ENCODE assay signal across 10 cellular contexts in the genomic region with DNA sequence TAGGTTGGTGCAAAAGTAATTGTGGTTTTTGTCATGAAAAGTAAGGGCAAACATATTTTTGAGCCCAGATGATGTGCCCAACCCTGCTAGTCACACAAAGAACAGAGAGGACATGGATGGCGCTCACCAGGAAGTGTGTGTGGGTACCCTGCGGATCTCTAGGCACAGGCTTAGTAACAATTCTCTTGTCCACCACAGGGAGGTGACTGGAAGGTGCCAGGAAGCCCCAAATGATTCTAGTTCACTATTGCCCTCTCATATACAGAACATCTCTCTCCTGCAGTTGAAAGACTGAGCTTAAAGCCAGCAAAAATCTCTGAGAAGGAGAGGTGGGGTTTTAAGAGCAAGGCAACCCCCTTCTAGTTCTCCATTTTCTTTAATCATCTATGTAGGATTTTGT.
DNase-seq lines count a peak whose midpoint lies in the region; ATAC-seq, FAIRE-seq and TF ChIP-seq lines count a peak whose summit lies in the region.
"Had no signal": no experiment of that assay in that cellular context is flagged by ENCODE, and none has a peak within 500 bp of the region (broad histone marks: within the 10 kb centered on the region; RNA-seq: fewer than 3 reads in every experiment).

No MANE protein-coding gene starts in this region.

- no peak overlapping the region for H2BK20ac ChIP-seq in IMR-90 (ENCODE audit: low read depth, low read length)

- H3K14ac ChIP-seq in IMR-90 (replicated peaks; ENCODE audit: low read depth, low read length) = no peak overlapping the region

- ATAC-seq in IMR-90 (ENCODE audit: low read depth) = no peak

- POLR2A ChIA-PET in IMR-90 (lab: Charles Lee; ENCODE audit: unreplicated experiment) = no interaction called here

- H3K4me3 ChIP-seq in DOHH2 (ENCODE audit: low read length) (no peak overlapping the region), IMR-90 (ENCODE audit: insufficient read depth, low read depth, low read length) (no peak overlapping the region), brain microvascular endothelial cell (ENCODE audit: low read depth, low read length) (no peak overlapping the region)

- no peak overlapping the region for H4K5ac ChIP-seq in IMR-90 (ENCODE audit: low read depth, low read length)

- no peak overlapping the region for H2BK15ac ChIP-seq in IMR-90 (ENCODE audit: low read depth, low read length)

- BruUV-seq in IMR-90 (replicated peaks; lab: Mats Ljungman, UMichigan) = no TSS peak

- H2AFZ ChIP-seq in IMR-90 (replicated peaks; ENCODE audit: low read length, poor library complexity) = no peak overlapping the region

- peaks cover 34% of the 10 kb centered on the region for H3K4me1 ChIP-seq in DOHH2 (ENCODE audit: control insufficient read depth, low read length)
- H3K4me1 ChIP-seq in IMR-90 (ENCODE audit: control insufficient read depth, insufficient read depth, low read length) = peaks cover 4% of the 10 kb centered on the region

- no peak overlapping the region for H2BK120ac ChIP-seq in IMR-90 (ENCODE audit: low read depth, low read length)

- H3K79me1 ChIP-seq in IMR-90 (ENCODE audit: low read depth in 1 of 2, low read length in 2 of 2) = peaks cover 0 to 3% of the 10 kb centered on the region in 2 experiments; a peak in 1 of 4 replicates

- peak overlapping the region; percentile 27; the same call in 1 of the 2 replicates for H2AK5ac ChIP-seq in IMR-90 (ENCODE audit: low read depth, low read length)

- dilution Hi-C loops in IMR-90 (cut with HindIII; ENCODE audit: low sequenced_read_pairs, unreplicated experiment) = no loop called here

- H3K9me1 ChIP-seq in IMR-90 (ENCODE audit: insufficient read depth, low read length) = 0 out of 2 replicates have a peak, but pooled peaks cover 2% of the 10 kb centered on the region

- H3K27ac ChIP-seq in DOHH2 (ENCODE audit: low read depth, low read length) (no peak overlapping the region), IMR-90 (ENCODE audit: insufficient read depth, low read length) (no peak overlapping the region), brain microvascular endothelial cell (no peak overlapping the region)

- no peak overlapping the region for H3K18ac ChIP-seq in IMR-90 (ENCODE audit: low read depth, low read length)

- TF ChIP-seq CTCF in DOHH2 (IDR thresholded peaks at IDR 0.05; ENCODE audit: low read depth, low read length, poor library complexity, severe bottlenecking) (peak; percentile 43), IMR-90 (conservative IDR thresholded peaks at IDR 0.05; ENCODE audit: low read depth, low read length) (no peak), brain microvascular endothelial cell (IDR thresholded peaks at IDR 0.05; ENCODE audit: low read depth, low read length, missing control alignments) (peak; percentile 23)

- TF ChIP-seq RAD21 in IMR-90 (IDR thresholded peaks at IDR 0.05; ENCODE audit: low read length) = no peak

- WGBS in IMR-90 (ENCODE audit: extremely low coverage in 2 of 2, insufficient read length in 1 of 2), 2 experiments = no CpG with 5 or more reads among the region's 2 CpGs

- no peaks in the 10 kb centered on the region for H3K9me2 ChIP-seq in DOHH2 (replicated peaks; ENCODE audit: control insufficient read depth, low read length)

- H3K23ac ChIP-seq in IMR-90 (ENCODE audit: low read depth, low read length) = no peak overlapping the region

- H3K27me3 ChIP-seq in DOHH2 (ENCODE audit: control insufficient read depth, low read length) (no peaks in the 10 kb centered on the region), IMR-90 (ENCODE audit: control insufficient read depth, insufficient read depth, low read length) (no peaks in the 10 kb centered on the region), brain microvascular endothelial cell (replicated peaks) (no peaks in the 10 kb centered on the region)

- no peak overlapping the region for H4K91ac ChIP-seq in IMR-90 (ENCODE audit: insufficient read depth, low read depth, low read length)

- intact Hi-C loops in IMR-90 (cut with micrococcal nuclease) (no loop called here), cardiac septum (cut with DNase I) (no loop called here)

- 0 out of 2 replicates have a peak, but pooled peaks cover 3% of the 10 kb centered on the region for H3F3A ChIP-seq in DOHH2 (ENCODE audit: control insufficient read depth, insufficient read depth)

- H2AK9ac ChIP-seq in IMR-90 (replicated peaks; ENCODE audit: low read depth, low read length, poor library complexity) = no peak overlapping the region

- FAIRE-seq in GM19239 (lab: Jason Lieb, UNC) = peak; percentile 76

- H4K8ac ChIP-seq in IMR-90 (ENCODE audit: low read depth in 2 of 2, low read length in 2 of 2) = no peak overlapping the region

- no peak overlapping the region for H3K9ac ChIP-seq in IMR-90 (ENCODE audit: low read depth, low read length)

- no peak overlapping the region for H2BK5ac ChIP-seq in IMR-90 (ENCODE audit: low read depth, low read length, poor library complexity, severe bottlenecking)

- CTCF ChIA-PET in IMR-90 (lab: Yijun Ruan, JAX) = interaction anchor here (0.8 to 1.4 kb wide), 2 partner anchors 12 to 277 kb away, joined by 4 read pairs; no protein-coding TSS in a partner anchor

- TF ChIP-seq POLR2A in IMR-90 (IDR thresholded peaks at IDR 0.05; ENCODE audit: low read depth, low read length) = no peak

- H3K4ac ChIP-seq in IMR-90 (ENCODE audit: low read depth, low read length) = no peak overlapping the region

- no peak overlapping the region for H3K56ac ChIP-seq in IMR-90 (ENCODE audit: extremely low read depth, insufficient read depth, low read length)

- no peaks in the 10 kb centered on the region for H4K20me1 ChIP-seq in DOHH2 (ENCODE audit: control insufficient read depth, insufficient read depth, low read depth, low read length)
- no peaks in the 10 kb centered on the region for H4K20me1 ChIP-seq in IMR-90 (ENCODE audit: insufficient read depth, low read length)

- H3K36me3 ChIP-seq in DOHH2 (ENCODE audit: control insufficient read depth, low read length) = no peaks in the 10 kb centered on the region
- no peaks in the 10 kb centered on the region for H3K36me3 ChIP-seq in IMR-90 (ENCODE audit: control insufficient read depth, insufficient read depth, low read length)
- no peaks in the 10 kb centered on the region for H3K36me3 ChIP-seq in brain microvascular endothelial cell (replicated peaks)

- H3K9me3 ChIP-seq in DOHH2 (ENCODE audit: control insufficient read depth, insufficient read depth, low read length) (no peaks in the 10 kb centered on the region), IMR-90 (ENCODE audit: control insufficient read depth, insufficient read depth, low read length) (no peaks in the 10 kb centered on the region)

- H3K4me2 ChIP-seq in DOHH2 (ENCODE audit: low read length) (0 out of 2 replicates have a peak overlapping the region, but pooled peaks have one; percentile 57), IMR-90 (ENCODE audit: low read depth, low read length) (no peak overlapping the region)

- in situ Hi-C loops in IMR-90 (cut with MboI; ENCODE audit: low sequenced_read_pairs) (no loop called here), brain microvascular endothelial cell (cut with HindIII; ENCODE audit: low pct_ligation_motif_present, low sequenced_read_pairs) (no loop called here)

- DNase-seq in GM19239 (ENCODE audit: insufficient read length, low spot score) = no peak
- DNase-seq in IMR-90 = no peak
- DNase-seq in brain microvascular endothelial cell = no peak
- no peak for DNase-seq in NCI-H2029 (lab: John Stamatoyannopoulos, UW)
- no peak for DNase-seq in SKM-1 treated with dmso at 0.1 percent for 144 hours (lab: John Stamatoyannopoulos, UW; ENCODE audit: unreplicated experiment)
- no peak for DNase-seq in cardiac septum (ENCODE audit: low spot score)
- DNase-seq in globus pallidus (ENCODE audit: low spot score) = no peak
- DNase-seq: effector memory CD4-positive, alpha-beta T cell; NCI-H1092 had no signal

- H3K79me2 ChIP-seq in DOHH2 (ENCODE audit: control insufficient read depth, low read length) = no peaks in the 10 kb centered on the region

TF ChIP-seq in IMR-90, 13 proteins besides CTCF, POLR2A, EP300 and RAD21:
- TF ChIP-seq CHD1 (IDR thresholded peaks at IDR 0.05; ENCODE audit: low read depth, low read length) (no peak), RCOR1 (IDR thresholded peaks at IDR 0.05; ENCODE audit: insufficient replicate concordance, low read length) (no peak), MXI1 (IDR thresholded peaks at IDR 0.05; ENCODE audit: borderline replicate concordance, low read depth, low read length) (no peak), NFE2L2 (IDR thresholded peaks at IDR 0.05; ENCODE audit: low read depth, low read length) (no peak), FOS (IDR thresholded peaks at IDR 0.05; ENCODE audit: low read depth, low read length) (no peak), RFX5 (IDR thresholded peaks at IDR 0.05; ENCODE audit: low read depth, low read length) (no peak), SMC3 (IDR thresholded peaks at IDR 0.05; ENCODE audit: low read depth, low read length) (no peak), CEBPB (IDR thresholded peaks at IDR 0.05; ENCODE audit: low read depth, low read length) (no peak), BHLHE40 (IDR thresholded peaks at IDR 0.05; ENCODE audit: low read depth, low read length) (no peak)
- TF ChIP-seq, protein P1, sequence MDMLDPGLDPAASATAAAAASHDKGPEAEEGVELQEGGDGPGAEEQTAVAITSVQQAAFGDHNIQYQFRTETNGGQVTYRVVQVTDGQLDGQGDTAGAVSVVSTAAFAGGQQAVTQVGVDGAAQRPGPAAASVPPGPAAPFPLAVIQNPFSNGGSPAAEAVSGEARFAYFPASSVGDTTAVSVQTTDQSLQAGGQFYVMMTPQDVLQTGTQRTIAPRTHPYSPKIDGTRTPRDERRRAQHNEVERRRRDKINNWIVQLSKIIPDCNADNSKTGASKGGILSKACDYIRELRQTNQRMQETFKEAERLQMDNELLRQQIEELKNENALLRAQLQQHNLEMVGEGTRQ (IDR thresholded peaks at IDR 0.05; ENCODE audit: low read depth, low read length) = no peak
TF ChIP-seq in IMR-90: peak in this region for 0.
